ENCODE assay signal across 29 cellular contexts in genomic region chrX:7316887-7317286, GRCh38.
DNase-seq lines count a peak whose midpoint lies in the region; ATAC-seq and TF ChIP-seq lines count a peak whose summit lies in the region.
"Had no signal": no experiment of that assay in that cellular context is flagged by ENCODE, and none has a peak within 500 bp of the region (broad histone marks: within the 10 kb centered on the region; RNA-seq: fewer than 3 reads in every experiment).

No MANE protein-coding gene starts in this region.

- no peak overlapping the region for H2AK9ac ChIP-seq in IMR-90 (replicated peaks; ENCODE audit: low read depth, low read length, poor library complexity)

- H3K79me2 ChIP-seq in smooth muscle cell (ENCODE audit: low read depth) = no peaks in the 10 kb centered on the region

- H3K4me1 ChIP-seq in IMR-90 (ENCODE audit: control insufficient read depth, insufficient read depth, low read length) (peaks cover 9% of the 10 kb centered on the region), skeletal muscle satellite cell (ENCODE audit: control insufficient read depth, insufficient read depth, low read length) (peaks cover 27% of the 10 kb centered on the region), smooth muscle cell (ENCODE audit: low read depth) (no peaks in the 10 kb centered on the region)
- H3K4me1 ChIP-seq: BLaER1, esophagus muscularis mucosa, heart left ventricle, neural progenitor cell, right lobe of liver, uterus had no signal

- H3K14ac ChIP-seq in IMR-90 (replicated peaks; ENCODE audit: low read depth, low read length) = no peak overlapping the region

- dilution Hi-C loops in IMR-90 (cut with HindIII; ENCODE audit: low sequenced_read_pairs, unreplicated experiment) = no loop called here

- no peak overlapping the region for H3K4ac ChIP-seq in IMR-90 (ENCODE audit: low read depth, low read length)

- in situ Hi-C loops in IMR-90 (cut with MboI; ENCODE audit: low sequenced_read_pairs) = no loop called here

- intact Hi-C loops in IMR-90 (cut with micrococcal nuclease) = loop anchor here (5.0 kb wide), 1 partner anchor 45 kb away; no protein-coding TSS in a partner anchor

- H2BK20ac ChIP-seq in IMR-90 (ENCODE audit: low read depth, low read length) = no peak overlapping the region

- no peak overlapping the region for H4K8ac ChIP-seq in IMR-90 (ENCODE audit: low read depth in 2 of 2, low read length in 2 of 2)

- no peak for TF ChIP-seq POLR2A in IMR-90 (IDR thresholded peaks at IDR 0.05; ENCODE audit: low read depth, low read length)

- WGBS in IMR-90 (ENCODE audit: extremely low coverage in 2 of 2, insufficient read length in 1 of 2), 2 experiments = no CpG with 5 or more reads among the region's 2 CpGs
- 81% methylated on average over 2 of the region's 2 CpGs for WGBS in smooth muscle cell (ENCODE audit: low lambda C conversion rate)

- no peak overlapping the region for H3K27ac ChIP-seq in IMR-90 (ENCODE audit: insufficient read depth, low read length)
- H3K27ac ChIP-seq in smooth muscle cell (ENCODE audit: low read depth) = no peak overlapping the region
- H3K27ac ChIP-seq: BLaER1, esophagus muscularis mucosa, heart left ventricle, neural progenitor cell, right lobe of liver, thoracic aorta, uterus had no signal

- ATAC-seq in IMR-90 (ENCODE audit: low read depth) = peak; percentile 53
- no peak for ATAC-seq in GM19463 (IDR thresholded peaks at IDR 0.05; ENCODE audit: unreplicated experiment)
- ATAC-seq: activated CD4-positive, alpha-beta T cell treated with anti-CD3 and anti-CD28 coated beads for 36 hours; activated CD8-positive, alpha-beta T cell treated with anti-CD3 and anti-CD28 coated beads, Interleukin-2, amount 10 ng/mL, durations not matched to agents 7 days and 5 days; activated naive CD4-positive, alpha-beta T cell treated with anti-CD3 and anti-CD28 coated beads, Interleukin-2, amount 50 U/mL, for 72 hours; heart left ventricle; right lobe of liver had no signal

- no peak overlapping the region for H2AK5ac ChIP-seq in IMR-90 (ENCODE audit: low read depth, low read length)

- 0 out of 2 replicates have a peak, but pooled peaks cover 4% of the 10 kb centered on the region for H3K9me1 ChIP-seq in IMR-90 (ENCODE audit: insufficient read depth, low read length)

- no peak overlapping the region for H2AFZ ChIP-seq in IMR-90 (replicated peaks; ENCODE audit: low read length, poor library complexity)
- no peak overlapping the region for H2AFZ ChIP-seq in smooth muscle cell (ENCODE audit: low read depth)
- H2AFZ ChIP-seq: neural progenitor cell had no signal

- no peak overlapping the region for H4K91ac ChIP-seq in IMR-90 (ENCODE audit: insufficient read depth, low read depth, low read length)

- no peak overlapping the region for H3K56ac ChIP-seq in IMR-90 (ENCODE audit: extremely low read depth, insufficient read depth, low read length)

- CTCF ChIA-PET in BJ (lab: Yijun Ruan, JAX) (no interaction called here), IMR-90 (lab: Yijun Ruan, JAX) (no interaction called here)

- DNase-seq in BJ (ENCODE audit: low read depth) (peak; percentile 49), IMR-90 (peak; percentile 57), fibroblast of villous mesenchyme (ENCODE audit: low read depth) (peak; percentile 67), smooth muscle cell (lab: John Stamatoyannopoulos, UW; ENCODE audit: unreplicated experiment) (no peak), NCI-H2081 treated with DMSO at 0.1 percent for 48 hours (lab: John Stamatoyannopoulos, UW) (no peak)
- DNase-seq: activated CD4-positive, alpha-beta T cell treated with anti-CD3 and anti-CD28 coated beads for 36 hours; activated CD8-positive, alpha-beta T cell treated with anti-CD3 and anti-CD28 coated beads, Interleukin-2, amount 10 ng/mL, durations not matched to agents 7 days and 5 days; aorta; cortex of kidney; GF-D8; heart left ventricle; KBM-7; kidney glomerular epithelial cell; NCI-H1436 treated with DMSO at 0.1 percent for 48 hours; NCI-H2107; NCI-H446; right lobe of liver; SK-N-SH; stimulated activated naive CD4-positive, alpha-beta T cell treated with Interleukin-2 at 50 U/mL for 16 hours; T-helper 2 cell; uterus had no signal

- H3F3A ChIP-seq in smooth muscle cell (ENCODE audit: low read depth) = no peaks in the 10 kb centered on the region

- POLR2A ChIA-PET in BJ (lab: Charles Lee) = no interaction called here
- POLR2A ChIA-PET in IMR-90 (lab: Charles Lee; ENCODE audit: unreplicated experiment) = no interaction called here

- H3K79me1 ChIP-seq in IMR-90 (ENCODE audit: low read depth in 1 of 2, low read length in 2 of 2) = no peaks in the 10 kb centered on the region

- no peaks in the 10 kb centered on the region for H3K36me3 ChIP-seq in BJ (ENCODE audit: control insufficient read depth, insufficient read depth, low read length)
- H3K36me3 ChIP-seq in IMR-90 (ENCODE audit: control insufficient read depth, insufficient read depth, low read length) = no peaks in the 10 kb centered on the region
- H3K36me3 ChIP-seq in skeletal muscle satellite cell (ENCODE audit: insufficient read depth, low read length) = no peaks in the 10 kb centered on the region
- no peaks in the 10 kb centered on the region for H3K36me3 ChIP-seq in smooth muscle cell (ENCODE audit: low read depth)
- H3K36me3 ChIP-seq: esophagus muscularis mucosa, heart left ventricle, neural progenitor cell, right lobe of liver, thoracic aorta, uterus had no signal

- no peaks in the 10 kb centered on the region for H3K27me3 ChIP-seq in BJ (ENCODE audit: control insufficient read depth, insufficient read depth, low read length)
- no peaks in the 10 kb centered on the region for H3K27me3 ChIP-seq in IMR-90 (ENCODE audit: control insufficient read depth, insufficient read depth, low read length)
- H3K27me3 ChIP-seq in skeletal muscle satellite cell (ENCODE audit: control insufficient read depth, insufficient read depth, low read length) = no peaks in the 10 kb centered on the region
- H3K27me3 ChIP-seq in smooth muscle cell (ENCODE audit: low read depth) = no peaks in the 10 kb centered on the region
- H3K27me3 ChIP-seq: BLaER1, esophagus muscularis mucosa, heart left ventricle, neural progenitor cell, right lobe of liver, uterus had no signal

- H3K4me2 ChIP-seq in IMR-90 (ENCODE audit: low read depth, low read length) (peak overlapping the region; percentile 32; the same call in 1 of the 2 replicates), skeletal muscle satellite cell (ENCODE audit: low read length) (peak overlapping the region; percentile 45), smooth muscle cell (no peak overlapping the region)
- H3K4me2 ChIP-seq: BLaER1, neural progenitor cell, SK-N-SH had no signal

- no peak overlapping the region for H3K9ac ChIP-seq in IMR-90 (ENCODE audit: low read depth, low read length)
- peak overlapping the region; percentile 64 for H3K9ac ChIP-seq in skeletal muscle satellite cell (ENCODE audit: low read depth, low read length)
- no peak overlapping the region for H3K9ac ChIP-seq in smooth muscle cell (ENCODE audit: low read depth)
- H3K9ac ChIP-seq: BLaER1, neural progenitor cell, SK-N-SH had no signal

- TF ChIP-seq CTCF in BJ (IDR thresholded peaks at IDR 0.05; ENCODE audit: insufficient read depth, low read depth, low read length) (no peak), IMR-90 (conservative IDR thresholded peaks at IDR 0.05; ENCODE audit: low read depth, low read length) (no peak), fibroblast of villous mesenchyme (IDR thresholded peaks at IDR 0.05; ENCODE audit: insufficient read depth, low read depth, low read length) (no peak), smooth muscle cell (IDR thresholded peaks at IDR 0.05; ENCODE audit: borderline replicate concordance, insufficient read depth, poor library complexity, severe bottlenecking) (no peak)

- no TSS peak for BruUV-seq in IMR-90 (replicated peaks; lab: Mats Ljungman, UMichigan)

- H2BK15ac ChIP-seq in IMR-90 (ENCODE audit: low read depth, low read length) = no peak overlapping the region

- H4K5ac ChIP-seq in IMR-90 (ENCODE audit: low read depth, low read length) = peak overlapping the region; percentile 45; the same call in 1 of the 2 replicates

- H3K9me3 ChIP-seq in IMR-90 (ENCODE audit: control insufficient read depth, insufficient read depth, low read length) (no peaks in the 10 kb centered on the region), skeletal muscle satellite cell (replicated peaks; ENCODE audit: low read length) (no peaks in the 10 kb centered on the region), smooth muscle cell (replicated peaks; ENCODE audit: low read depth) (no peaks in the 10 kb centered on the region)
- H3K9me3 ChIP-seq: BLaER1, esophagus muscularis mucosa, heart left ventricle, right lobe of liver, SK-N-SH, thoracic aorta, uterus had no signal

- no peak overlapping the region for H3K23ac ChIP-seq in IMR-90 (ENCODE audit: low read depth, low read length)

- TF ChIP-seq RAD21 in IMR-90 (IDR thresholded peaks at IDR 0.05; ENCODE audit: low read length) = no peak

- H4K20me1 ChIP-seq in IMR-90 (ENCODE audit: insufficient read depth, low read length) (no peaks in the 10 kb centered on the region), smooth muscle cell (ENCODE audit: low read depth) (no peaks in the 10 kb centered on the region)
- H4K20me1 ChIP-seq: BLaER1 had no signal

- H3K4me3 ChIP-seq in BJ (ENCODE audit: low read depth, low read length) (no peak overlapping the region), IMR-90 (ENCODE audit: insufficient read depth, low read depth, low read length) (no peak overlapping the region), fibroblast of villous mesenchyme (ENCODE audit: low read depth, low read length) (no peak overlapping the region), skeletal muscle satellite cell (ENCODE audit: low read length) (no peak overlapping the region), smooth muscle cell (no peak overlapping the region)
- H3K4me3 ChIP-seq: BLaER1, esophagus muscularis mucosa, heart left ventricle, lung, neural progenitor cell, right lobe of liver, thoracic aorta, uterus had no signal

- no peak overlapping the region for H2BK120ac ChIP-seq in IMR-90 (ENCODE audit: low read depth, low read length)

- peak overlapping the region; percentile 41; the same call in 1 of the 2 replicates for H3K18ac ChIP-seq in IMR-90 (ENCODE audit: low read depth, low read length)

- H2BK5ac ChIP-seq in IMR-90 (ENCODE audit: low read depth, low read length, poor library complexity, severe bottlenecking) = peak overlapping the region; percentile 75

TF ChIP-seq in IMR-90, 13 proteins besides CTCF, POLR2A, EP300 and RAD21:
- TF ChIP-seq CEBPB (IDR thresholded peaks at IDR 0.05; ENCODE audit: low read depth, low read length) = peak; percentile 25; the same call in 1 of the 2 replicates
- TF ChIP-seq USF2 (IDR thresholded peaks at IDR 0.05; ENCODE audit: low read depth, low read length) = no peak

Comparison
In these comparisons a context has a peak if more than half of its experiments do, and no peak if none do; other contexts are left out.
1. DNase-seq: peak in BJ (single experiment), IMR-90 (single experiment) and fibroblast of villous mesenchyme (single experiment); none in smooth muscle cell (single experiment) and NCI-H2081 treated with DMSO at 0.1 percent for 48 hours (single experiment).